Comparison of ENCODE assay signal across 31 cellular contexts in the genomic region with DNA sequence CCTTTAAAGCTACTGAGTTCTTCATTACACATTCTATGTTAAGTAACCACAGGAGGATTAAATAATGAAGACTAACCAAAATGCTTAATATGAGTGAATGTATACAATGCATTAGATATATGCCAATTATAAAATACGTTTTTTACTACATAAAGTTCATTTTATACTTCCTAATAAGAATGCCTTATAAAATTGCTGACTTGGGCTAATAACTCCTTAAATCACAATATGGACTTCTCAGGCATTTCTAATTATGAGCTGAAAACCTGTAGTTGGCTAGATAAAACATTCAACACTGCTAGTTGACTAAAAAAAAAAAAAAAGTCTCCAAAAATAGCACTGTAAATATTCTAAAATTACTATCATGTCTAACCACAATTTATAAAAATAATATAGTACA.
"Had no signal": no experiment of that assay in that cellular context is flagged by ENCODE, and none has a peak within 500 bp of the region (broad histone marks: within the 10 kb centered on the region; RNA-seq: fewer than 3 reads in every experiment).

No MANE protein-coding gene starts in this region.

- ATAC-seq: activated CD8-positive, alpha-beta memory T cell treated with anti-CD3 and anti-CD28 coated beads, Interleukin-2, amount 10 ng/mL, durations not matched to agents 7 days and 5 days; activated naive CD8-positive, alpha-beta T cell treated with anti-CD3 and anti-CD28 coated beads, Interleukin-2, amount 50 U/mL, for 24 hours had no signal

- FAIRE-seq: bronchial epithelial cell had no signal

- H3K27ac ChIP-seq: VCaP had no signal

- DNase-seq: activated B cell treated with CpG ODN at 0.5 μM for 24 hours; activated CD4-positive, alpha-beta memory T cell treated with anti-CD3 and anti-CD28 coated beads, Interleukin-2, amount 10 ng/mL, durations not matched to agents 7 days and 5 days; activated CD4-positive, alpha-beta T cell treated with anti-CD3 and anti-CD28 coated beads for 4 hours; activated CD4-positive, alpha-beta T cell treated with anti-CD3 and anti-CD28 coated beads, Interleukin-2, amount 50 U/mL, for 1 hour; activated CD4-positive, CD25-positive, alpha-beta regulatory T cell treated with anti-CD3 and anti-CD28 coated beads, Interleukin-2, amount 50 U/mL, for 72 hours; activated CD8-positive, alpha-beta memory T cell treated with anti-CD3 and anti-CD28 coated beads for 24 hours; activated CD8-positive, alpha-beta memory T cell treated with anti-CD3 and anti-CD28 coated beads, Interleukin-2, amount 10 ng/mL, durations not matched to agents 7 days and 5 days; activated CD8-positive, alpha-beta memory T cell treated with anti-CD3 and anti-CD28 coated beads, Interleukin-2, amount 50 U/mL, for 48 hours; activated effector memory CD4-positive, alpha-beta T cell treated with Interleukin-2 at 50 U/mL for 16 hours; activated naive CD4-positive, alpha-beta T cell treated with anti-CD3 and anti-CD28 coated beads, Interleukin-2, amount 10 ng/mL, durations not matched to agents 7 days and 5 days; activated naive CD8-positive, alpha-beta T cell treated with anti-CD3 and anti-CD28 coated beads, Interleukin-2, amount 50 U/mL, for 24 hours; activated T-cell treated with anti-CD3 and anti-CD28 coated beads, Interleukin-2, amount 50 U/mL, for 48 hours; anterior cingulate cortex; caudate nucleus; NCI-H1048; NCI-H1105 treated with DMSO at 0.1 percent for 48 hours; NCI-H1436 treated with DMSO at 0.1 percent for 48 hours; NCI-H1694 treated with DMSO at 0.1 percent for 48 hours; NCI-H2029; NCI-H2171; NCI-H510A; NCI-H526; NCI-H748 treated with DMSO at 0.1 percent for 48 hours; OCI-M1; Right ventricle myocardium superior; SW 1271; T-helper 1 cell; T-helper 2 cell; T-helper 9 cell had no signal
